Comparison of ENCODE assay signal across 37 cellular contexts in genomic region chr9:94676446-94677148, GRCh38. TPM values are rescaled to one million over a fixed set of nuclear protein-coding genes. Genes with fewer than 3 reads are reported as not detected.
"Had no signal": no experiment of that assay in that cellular context is flagged by ENCODE, and none has a peak within 500 bp of the region (broad histone marks: within the 10 kb centered on the region; RNA-seq: fewer than 3 reads in every experiment).

No MANE protein-coding gene starts in this region.

- H3K27ac Mint-ChIP-seq: activated CD4-positive, alpha-beta memory T cell treated with anti-CD3 and anti-CD28 coated beads, Interleukin-2, amount 10 ng/mL, durations not matched to agents 7 days and 5 days; activated CD8-positive, alpha-beta memory T cell treated with anti-CD3 and anti-CD28 coated beads, Interleukin-2, amount 10 ng/mL, durations not matched to agents 7 days and 5 days; activated naive CD8-positive, alpha-beta T cell treated with anti-CD3 and anti-CD28 coated beads for 36 hours; T-cell; T-helper 17 cell had no signal

- H3K9me3 ChIP-seq: Peyer's patch had no signal

- DNase-seq: activated CD4-positive, alpha-beta memory T cell treated with anti-CD3 and anti-CD28 coated beads, Interleukin-2, amount 10 ng/mL, durations not matched to agents 7 days and 5 days; activated CD4-positive, alpha-beta T cell treated with anti-CD3 and anti-CD28 coated beads for 1 hour; activated CD4-positive, alpha-beta T cell treated with anti-CD3 and anti-CD28 coated beads for 48 hours; activated CD4-positive, CD25-positive, alpha-beta regulatory T cell; activated CD8-positive, alpha-beta memory T cell treated with anti-CD3 and anti-CD28 coated beads for 24 hours; activated CD8-positive, alpha-beta memory T cell treated with anti-CD3 and anti-CD28 coated beads, Interleukin-2, amount 10 ng/mL, durations not matched to agents 7 days and 5 days; activated CD8-positive, alpha-beta memory T cell treated with anti-CD3 and anti-CD28 coated beads, Interleukin-2, amount 50 U/mL, for 48 hours; activated effector memory CD4-positive, alpha-beta T cell treated with Interleukin-2 at 50 U/mL for 16 hours; activated naive CD4-positive, alpha-beta T cell treated with anti-CD3 and anti-CD28 coated beads, Interleukin-2, amount 50 U/mL, for 16 hours; activated naive CD8-positive, alpha-beta T cell treated with anti-CD3 and anti-CD28 coated beads for 36 hours; activated T-cell treated with anti-CD3 and anti-CD28 coated beads, Interleukin-2, amount 50 U/mL, for 48 hours; amniotic stem cell; aorta; NCI-H1048; NCI-H1105 treated with DMSO at 0.1 percent for 48 hours; NCI-H1436; NCI-H1694; NCI-H1930; NCI-H2081 treated with DMSO at 0.1 percent for 48 hours; NCI-H226; NCI-H446 treated with DMSO at 0.1 percent for 48 hours; NCI-H524; NCI-H69; NCI-H82; NK-92 treated with Interleukin-12 subunit alpha and Interleukin-12 subunit beta, amount 100 ng/mL, for 24 hours; PC-3; Peyer's patch; SIG-M5; T-cell; T-helper 17 cell had no signal

- H3K4me3 ChIP-seq: cardiac muscle cell, Peyer's patch had no signal

- H3K4me1 Mint-ChIP-seq: activated CD4-positive, alpha-beta memory T cell treated with anti-CD3 and anti-CD28 coated beads, Interleukin-2, amount 10 ng/mL, durations not matched to agents 7 days and 5 days; activated CD8-positive, alpha-beta memory T cell treated with anti-CD3 and anti-CD28 coated beads, Interleukin-2, amount 10 ng/mL, durations not matched to agents 7 days and 5 days; central memory CD8-positive, alpha-beta T cell; T-helper 17 cell had no signal

- H3K4me3 Mint-ChIP-seq: activated CD4-positive, alpha-beta memory T cell treated with anti-CD3 and anti-CD28 coated beads, Interleukin-2, amount 10 ng/mL, durations not matched to agents 7 days and 5 days; activated CD8-positive, alpha-beta memory T cell treated with anti-CD3 and anti-CD28 coated beads, Interleukin-2, amount 10 ng/mL, durations not matched to agents 7 days and 5 days; activated naive CD8-positive, alpha-beta T cell treated with anti-CD3 and anti-CD28 coated beads for 36 hours; central memory CD8-positive, alpha-beta T cell; T-cell; T-helper 17 cell had no signal

- H3K27me3 ChIP-seq: cardiac muscle cell, Peyer's patch had no signal

- H3K4me1 ChIP-seq: Peyer's patch had no signal

- H3K36me3 ChIP-seq: cardiac muscle cell, Peyer's patch had no signal

- H3K9me3 Mint-ChIP-seq: activated CD4-positive, alpha-beta memory T cell treated with anti-CD3 and anti-CD28 coated beads, Interleukin-2, amount 10 ng/mL, durations not matched to agents 7 days and 5 days; activated naive CD8-positive, alpha-beta T cell treated with anti-CD3 and anti-CD28 coated beads for 36 hours; central memory CD8-positive, alpha-beta T cell; T-cell had no signal

- H3K36me3 Mint-ChIP-seq: activated CD8-positive, alpha-beta memory T cell treated with anti-CD3 and anti-CD28 coated beads, Interleukin-2, amount 10 ng/mL, durations not matched to agents 7 days and 5 days; activated naive CD8-positive, alpha-beta T cell treated with anti-CD3 and anti-CD28 coated beads for 36 hours; T-cell had no signal

- H3K9ac ChIP-seq: KMS-11 had no signal

- H3K4me2 ChIP-seq: KMS-11 had no signal

- H3K27ac ChIP-seq: cardiac muscle cell, KMS-11, Peyer's patch, RWPE1, VCaP had no signal

RNA-seq across cellular contexts. Expression of gene FBP1, which starts 37.3 kb away (rescaled TPM):
- total RNA-seq: chondrocyte, LHCN-M2 had no signal
